ENCODE assay signal across 24 cellular contexts in genomic region chr19:44624840-44625354, GRCh38. TPM values are rescaled to one million over a fixed set of nuclear protein-coding genes. Genes with fewer than 3 reads are reported as not detected.
DNase-seq lines count a peak whose midpoint lies in the region; ATAC-seq, FAIRE-seq and TF ChIP-seq lines count a peak whose summit lies in the region.
"Had no signal": no experiment of that assay in that cellular context is flagged by ENCODE, and none has a peak within 500 bp of the region (broad histone marks: within the 10 kb centered on the region; RNA-seq: fewer than 3 reads in every experiment).

No MANE protein-coding gene starts in this region.

- H3K9me3 Mint-ChIP-seq in astrocyte (ENCODE audit: unreplicated experiment) = peaks cover 7% of the 10 kb centered on the region
- H3K9me3 Mint-ChIP-seq in activated T-helper 1 cell treated with anti-CD3 and anti-CD28 coated beads, Interleukin-12 subunit alpha, Interleukin-12 subunit beta, Interleukin-2, Interleukin-4 antibody, amounts not matched to agents 30 ng/mL and 10 ng/mL and 1 ng/mL, durations not matched to agents 14 hours and 24 hours and 36 hours = peaks cover 4% of the 10 kb centered on the region
- H3K9me3 Mint-ChIP-seq: CD8-positive, alpha-beta T cell had no signal

- H2BK5ac ChIP-seq in mesenchymal stem cell (ENCODE audit: low read depth, low read length, poor library complexity, severe bottlenecking) = no peak overlapping the region

- H2BK120ac ChIP-seq in mesenchymal stem cell (ENCODE audit: low read depth, low read length) = no peak overlapping the region

- H3K4me1 Mint-ChIP-seq in astrocyte (ENCODE audit: low read depth, unreplicated experiment) = peaks cover 18% of the 10 kb centered on the region
- H3K4me1 Mint-ChIP-seq in activated T-helper 1 cell treated with anti-CD3 and anti-CD28 coated beads, Interleukin-12 subunit alpha, Interleukin-12 subunit beta, Interleukin-2, Interleukin-4 antibody, amounts not matched to agents 30 ng/mL and 10 ng/mL and 1 ng/mL, durations not matched to agents 14 hours and 24 hours and 36 hours (ENCODE audit: low read depth) = no peaks in the 10 kb centered on the region

- no peaks in the 10 kb centered on the region for H3K79me2 ChIP-seq in astrocyte (ENCODE audit: insufficient read depth, low read length)

- H3K18ac ChIP-seq in mesenchymal stem cell (ENCODE audit: low read depth in 1 of 2, low read length in 2 of 2) = no peak overlapping the region

- ATAC-seq in HG02970 (IDR thresholded peaks at IDR 0.05; ENCODE audit: low FRiP score, unreplicated experiment) = no peak
- ATAC-seq: CD8-positive, alpha-beta T cell had no signal

- H2AFZ ChIP-seq in astrocyte (ENCODE audit: low read depth, low read length) (no peak overlapping the region), mesenchymal stem cell (ENCODE audit: low read depth, low read length) (no peak overlapping the region)

- WGBS in mesenchymal stem cell = 88% methylated on average over 1 of the region's 4 CpGs

- H3K79me1 ChIP-seq in mesenchymal stem cell (replicated peaks; ENCODE audit: low read length, poor library complexity, severe bottlenecking) = no peaks in the 10 kb centered on the region

- H3K14ac ChIP-seq in mesenchymal stem cell (ENCODE audit: low read length in 2 of 2) = no peak overlapping the region

- H3K4me3 ChIP-seq in astrocyte (ENCODE audit: insufficient read depth, low read depth, low read length) = no peak overlapping the region
- no peak overlapping the region for H3K4me3 ChIP-seq in mesenchymal stem cell (ENCODE audit: insufficient read depth in 1 of 2, low read depth in 1 of 2, low read length in 2 of 2)
- H3K4me3 ChIP-seq: BLaER1 treated with 17β-estradiol and CSF1 and Interleukin-3, amounts not matched to agents 10 nM and 100 nM had no signal

- H2BK12ac ChIP-seq in mesenchymal stem cell (ENCODE audit: low read length in 2 of 2) = no peak overlapping the region

- H3K36me3 ChIP-seq in astrocyte (ENCODE audit: insufficient read depth, low read length) (no peaks in the 10 kb centered on the region), mesenchymal stem cell (ENCODE audit: control insufficient read depth in 1 of 2, insufficient read depth in 2 of 2, low read depth in 1 of 2, low read length in 2 of 2) (peaks cover 0 to 12% of the 10 kb centered on the region in 2 experiments)
- H3K36me3 ChIP-seq: BLaER1 treated with 17β-estradiol and CSF1 and Interleukin-3, amounts not matched to agents 10 nM and 100 nM had no signal

- H4K20me1 ChIP-seq in astrocyte (ENCODE audit: insufficient read depth, low read length) = no peaks in the 10 kb centered on the region
- H4K20me1 ChIP-seq: BLaER1 treated with 17β-estradiol and CSF1 and Interleukin-3, amounts not matched to agents 10 nM and 100 nM had no signal

- H3K27ac Mint-ChIP-seq in astrocyte (ENCODE audit: unreplicated experiment) = no peak overlapping the region
- no peak overlapping the region for H3K27ac Mint-ChIP-seq in activated T-helper 1 cell treated with anti-CD3 and anti-CD28 coated beads, Interleukin-12 subunit alpha, Interleukin-12 subunit beta, Interleukin-2, Interleukin-4 antibody, amounts not matched to agents 30 ng/mL and 10 ng/mL and 1 ng/mL, durations not matched to agents 14 hours and 24 hours and 36 hours
- H3K27ac Mint-ChIP-seq: CD8-positive, alpha-beta T cell had no signal

- H3K36me3 Mint-ChIP-seq in astrocyte (ENCODE audit: low read depth, unreplicated experiment) = peaks cover 12% of the 10 kb centered on the region
- H3K36me3 Mint-ChIP-seq in activated T-helper 1 cell treated with anti-CD3 and anti-CD28 coated beads, Interleukin-12 subunit alpha, Interleukin-12 subunit beta, Interleukin-2, Interleukin-4 antibody, amounts not matched to agents 30 ng/mL and 10 ng/mL and 1 ng/mL, durations not matched to agents 14 hours and 24 hours and 36 hours (ENCODE audit: low read depth) = no peaks in the 10 kb centered on the region
- H3K36me3 Mint-ChIP-seq: CD8-positive, alpha-beta T cell had no signal

- peaks cover 13% of the 10 kb centered on the region for H3K4me1 ChIP-seq in astrocyte (ENCODE audit: insufficient read depth, low read length)
- peaks cover 29% of the 10 kb centered on the region for H3K4me1 ChIP-seq in mesenchymal stem cell (ENCODE audit: control insufficient read depth, insufficient read depth, low read depth, low read length)

- no peak for TF ChIP-seq CTCF in astrocyte (IDR thresholded peaks at IDR 0.05; ENCODE audit: insufficient read depth, low read depth, low read length)

- H4K8ac ChIP-seq in mesenchymal stem cell (ENCODE audit: low read length) = no peak overlapping the region

- H2AK5ac ChIP-seq in mesenchymal stem cell (ENCODE audit: low read length, severe bottlenecking) = peak overlapping the region; percentile 86

- H3K4me2 ChIP-seq in astrocyte (ENCODE audit: low read length) (no peak overlapping the region), mesenchymal stem cell (ENCODE audit: low read length, poor library complexity, severe bottlenecking) (no peak overlapping the region)
- H3K4me2 ChIP-seq: SK-N-SH had no signal

- H3K27me3 ChIP-seq in astrocyte (ENCODE audit: insufficient read depth, low read length) (no peaks in the 10 kb centered on the region), mesenchymal stem cell (ENCODE audit: control insufficient read depth in 1 of 2, insufficient read depth in 1 of 2, low read length in 2 of 2) (no peaks in the 10 kb centered on the region)
- H3K27me3 ChIP-seq: BLaER1 treated with 17β-estradiol and CSF1 and Interleukin-3, amounts not matched to agents 10 nM and 100 nM had no signal

- DNase-seq in NCI-H2171 treated with DMSO at 0.1 percent for 48 hours (lab: John Stamatoyannopoulos, UW) (peak; percentile 50), astrocyte (ENCODE audit: low read depth) (no peak), mesenchymal stem cell (no peak), dermis blood vessel endothelial cell (no peak), DMS 273 treated with DMSO at 0.1 percent for 48 hours (lab: John Stamatoyannopoulos, UW) (no peak)
- no peak for DNase-seq in activated T-helper 1 cell treated with anti-CD3 and anti-CD28 coated beads, Interleukin-12 subunit alpha, Interleukin-12 subunit beta, Interleukin-2, Interleukin-4 antibody, amounts not matched to agents 30 ng/mL and 10 ng/mL and 1 ng/mL, durations not matched to agents 14 hours and 24 hours and 36 hours (ENCODE audit: low spot score)
- DNase-seq: CD8-positive, alpha-beta T cell; DMS153; H7; HFFc6; KG1; NCI-H1092; NCI-H1436 treated with DMSO at 0.1 percent for 48 hours; NCI-H1930; NCI-H345; NCI-H526; OCI-M1; RPMI8226; SHP77 treated with DMSO at 0.1 percent for 48 hours; SK-N-SH had no signal

- H3K27ac ChIP-seq in astrocyte (ENCODE audit: low read depth, low read length) (peak overlapping the region; percentile 76), mesenchymal stem cell (ENCODE audit: low read length, poor library complexity, severe bottlenecking) (no peak overlapping the region)

- intact Hi-C loops in activated T-helper 1 cell treated with anti-CD3 and anti-CD28 coated beads, Interleukin-12 subunit alpha, Interleukin-12 subunit beta, Interleukin-2, Interleukin-4 antibody, amounts not matched to agents 30 ng/mL and 10 ng/mL and 1 ng/mL, durations not matched to agents 14 hours and 24 hours and 36 hours (cut with micrococcal nuclease) = no loop called here

- H4K91ac ChIP-seq in mesenchymal stem cell (ENCODE audit: low read length) = no peak overlapping the region

- peaks cover 11% of the 10 kb centered on the region for H3K27me3 Mint-ChIP-seq in astrocyte (ENCODE audit: low read depth, unreplicated experiment)
- no peaks in the 10 kb centered on the region for H3K27me3 Mint-ChIP-seq in activated T-helper 1 cell treated with anti-CD3 and anti-CD28 coated beads, Interleukin-12 subunit alpha, Interleukin-12 subunit beta, Interleukin-2, Interleukin-4 antibody, amounts not matched to agents 30 ng/mL and 10 ng/mL and 1 ng/mL, durations not matched to agents 14 hours and 24 hours and 36 hours (ENCODE audit: insufficient read depth)

- H3K9ac ChIP-seq in astrocyte (ENCODE audit: low read length) = no peak overlapping the region
- no peak overlapping the region for H3K9ac ChIP-seq in mesenchymal stem cell (ENCODE audit: low read length)
- H3K9ac ChIP-seq: BLaER1 treated with 17β-estradiol and CSF1 and Interleukin-3, amounts not matched to agents 10 nM and 100 nM had no signal

- H3K4ac ChIP-seq in mesenchymal stem cell (ENCODE audit: low read depth in 1 of 2, low read length in 2 of 2) = no peak overlapping the region

- FAIRE-seq in astrocyte (lab: Jason Lieb, UNC) = no peak
- FAIRE-seq: GM12891 had no signal

- H3K4me3 Mint-ChIP-seq in astrocyte (ENCODE audit: unreplicated experiment) = no peak overlapping the region
- H3K4me3 Mint-ChIP-seq in activated T-helper 1 cell treated with anti-CD3 and anti-CD28 coated beads, Interleukin-12 subunit alpha, Interleukin-12 subunit beta, Interleukin-2, Interleukin-4 antibody, amounts not matched to agents 30 ng/mL and 10 ng/mL and 1 ng/mL, durations not matched to agents 14 hours and 24 hours and 36 hours = no peak overlapping the region
- H3K4me3 Mint-ChIP-seq: CD8-positive, alpha-beta T cell had no signal

- H3K23ac ChIP-seq in mesenchymal stem cell (ENCODE audit: low read length in 2 of 2) = no peak overlapping the region

- H3K9me3 ChIP-seq in astrocyte (ENCODE audit: insufficient read depth, low read depth, low read length) = no peaks in the 10 kb centered on the region
- no peaks in the 10 kb centered on the region for H3K9me3 ChIP-seq in mesenchymal stem cell (ENCODE audit: control insufficient read depth, low read length)
- H3K9me3 ChIP-seq: SK-N-SH had no signal

- H2BK15ac ChIP-seq in mesenchymal stem cell (ENCODE audit: low read depth, poor library complexity, severe bottlenecking) = no peak overlapping the region

RNA-seq across cellular contexts. Expression of gene IGSF23, which starts 11.5 kb away (rescaled TPM):
- total RNA-seq in astrocyte (not detected in 2 replicates), dermis blood vessel endothelial cell (not detected in 2 replicates)
- polyA plus RNA-seq in mesenchymal stem cell (2013, experiment 1 of 2) = 0.08 TPM
- polyA plus RNA-seq in mesenchymal stem cell (2013, experiment 2 of 2) = 0.21 TPM
- not detected in 2 replicates for total RNA-seq in activated T-helper 1 cell treated with anti-CD3 and anti-CD28 coated beads, Interleukin-12 subunit alpha, Interleukin-12 subunit beta, Interleukin-2, Interleukin-4 antibody, amounts not matched to agents 30 ng/mL and 10 ng/mL and 1 ng/mL, durations not matched to agents 14 hours and 24 hours and 36 hours
- total RNA-seq: CD8-positive, alpha-beta T cell; G401; H7; HFFc6 had no signal

RNA-seq across cellular contexts. Expression of gene PVR, which starts 18.8 kb away (rescaled TPM):
- 81.6 and 83.5 TPM in 2 replicates for total RNA-seq in astrocyte
- 32.2 TPM for polyA plus RNA-seq in mesenchymal stem cell (2013, experiment 1 of 2)
- 33.3 TPM for polyA plus RNA-seq in mesenchymal stem cell (2013, experiment 2 of 2)
- 95.7 and 104 TPM in 2 replicates for total RNA-seq in dermis blood vessel endothelial cell
- total RNA-seq in activated T-helper 1 cell treated with anti-CD3 and anti-CD28 coated beads, Interleukin-12 subunit alpha, Interleukin-12 subunit beta, Interleukin-2, Interleukin-4 antibody, amounts not matched to agents 30 ng/mL and 10 ng/mL and 1 ng/mL, durations not matched to agents 14 hours and 24 hours and 36 hours = 19.3 and 20.6 TPM in 2 replicates

RNA-seq across cellular contexts. Expression of gene CEACAM19, which starts 46.4 kb away (rescaled TPM):
- total RNA-seq in astrocyte (5.8 and 8.0 TPM in 2 replicates), dermis blood vessel endothelial cell (0.47 and 0.85 TPM in 2 replicates)
- 2.2 TPM for polyA plus RNA-seq in mesenchymal stem cell (2013, experiment 1 of 2)
- polyA plus RNA-seq in mesenchymal stem cell (2013, experiment 2 of 2) = 1.8 TPM
- total RNA-seq in activated T-helper 1 cell treated with anti-CD3 and anti-CD28 coated beads, Interleukin-12 subunit alpha, Interleukin-12 subunit beta, Interleukin-2, Interleukin-4 antibody, amounts not matched to agents 30 ng/mL and 10 ng/mL and 1 ng/mL, durations not matched to agents 14 hours and 24 hours and 36 hours = 1.1 and 1.3 TPM in 2 replicates
